11 cellular contexts compared by ENCODE assay signal in the genomic region with DNA sequence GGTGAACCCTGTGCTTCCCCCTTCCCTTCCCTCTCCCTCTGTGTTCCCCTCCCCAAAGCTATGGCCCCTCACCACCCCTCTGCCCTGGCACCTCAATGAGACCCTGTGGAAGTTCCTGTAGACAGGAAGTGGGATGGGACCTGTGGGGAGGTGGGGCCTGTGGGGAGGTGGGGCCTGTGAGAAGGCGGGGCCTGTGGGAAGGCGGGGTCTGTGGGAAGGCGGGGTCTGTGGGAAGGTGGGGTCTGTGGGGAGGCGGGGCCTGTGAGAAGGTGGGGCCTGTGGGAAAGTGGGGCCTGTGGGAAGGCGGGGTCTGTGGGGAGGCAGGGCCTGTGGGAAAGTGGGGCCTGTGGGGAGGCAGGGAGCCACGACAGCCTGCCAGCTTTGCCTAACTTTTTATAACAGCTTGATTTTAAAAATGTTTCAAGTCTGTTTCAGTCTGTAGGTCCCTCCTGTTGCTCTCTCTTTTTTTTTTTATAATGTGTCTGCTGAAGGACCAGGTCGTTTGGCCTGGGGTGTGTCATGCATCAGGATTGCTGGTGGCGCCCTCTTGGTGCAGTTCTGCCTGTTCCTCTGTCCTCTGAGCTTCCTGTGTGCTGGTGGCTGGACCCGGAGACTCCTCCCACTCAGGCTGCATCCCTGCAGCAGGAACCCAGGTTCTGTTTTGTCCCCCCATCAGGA.
A peak's percentile ranks its signal among the peaks of the same experiment; 100 is the strongest.
DNase-seq lines count a peak whose midpoint lies in the region; ATAC-seq and FAIRE-seq lines count a peak whose summit lies in the region.
"Had no signal": no experiment of that assay in that cellular context is flagged by ENCODE, and none has a peak within 500 bp of the region (broad histone marks: within the 10 kb centered on the region; RNA-seq: fewer than 3 reads in every experiment).

No MANE protein-coding gene starts in this region.

- in situ Hi-C loops in SK-MEL-5 (cut with HindIII; ENCODE audit: low pct_unique_long_range_greater_than_20kb, low sequenced_read_pairs) = no loop called here

- no peak for ATAC-seq in HG02970 (IDR thresholded peaks at IDR 0.05; ENCODE audit: low FRiP score, unreplicated experiment)

- FAIRE-seq in GM18507 (lab: Jason Lieb, UNC) = no peak
- FAIRE-seq in urothelium cell line (lab: Jason Lieb, UNC) = no peak
- FAIRE-seq: A204.1, endometrium had no signal

- DNase-seq in NCI-H82 (lab: John Stamatoyannopoulos, UW) (peak; percentile 43), NCI-H82 treated with DMSO at 0.1 percent for 48 hours (lab: John Stamatoyannopoulos, UW; ENCODE audit: unreplicated experiment) (no peak), GM18507 (ENCODE audit: extremely low spot score, insufficient read length, low read depth) (peak; percentile 30), SK-MEL-5 (ENCODE audit: low read depth, low spot score) (peak; percentile 59), iPS DF 19.7 (ENCODE audit: low read depth, low spot score) (peak; percentile 42), NCI-H146 treated with DMSO at 0.1 percent for 48 hours (lab: John Stamatoyannopoulos, UW; ENCODE audit: unreplicated experiment) (no peak), urothelium cell line (ENCODE audit: low spot score) (no peak)
- DNase-seq: activated effector memory CD4-positive, alpha-beta T cell treated with Interleukin-2 at 50 U/mL for 16 hours had no signal

Comparison
In these comparisons a context has a peak if more than half of its experiments do, and no peak if none do; other contexts are left out.
1. DNase-seq: peak in NCI-H82 (single experiment), GM18507 (single experiment), SK-MEL-5 (single experiment) and iPS DF 19.7 (single experiment); none in NCI-H82 treated with DMSO at 0.1 percent for 48 hours (single experiment), NCI-H146 treated with DMSO at 0.1 percent for 48 hours (single experiment) and urothelium cell line (single experiment).